8 cellular contexts compared by ENCODE assay signal in genomic region chr18:2846241-2846637, GRCh38. TPM values are rescaled to one million over a fixed set of nuclear protein-coding genes. Genes with fewer than 3 reads are reported as not detected.
DNase-seq lines count a peak whose midpoint lies in the region; ATAC-seq and TF ChIP-seq lines count a peak whose summit lies in the region.

No MANE protein-coding gene starts in this region.

- DNase-seq in AG04450 (ENCODE audit: low read depth, low spot score) (no peak), HCT116 (ENCODE audit: low read depth, low spot score) (no peak), iPS-NIHi7 (ENCODE audit: extremely low spot score) (peak; percentile 66), NAMALWA (ENCODE audit: low spot score) (no peak), GM19238 (ENCODE audit: insufficient read length, low spot score) (no peak), activated gamma-delta T cell (lab: John Stamatoyannopoulos, UW) (no peak)
- DNase-seq in activated naive CD8-positive, alpha-beta T cell treated with anti-CD3 and anti-CD28 coated beads, Interleukin-2, amount 50 U/mL, for 24 hours = peak; percentile 24

- BruUV-seq in HCT116 (replicated peaks; lab: Mats Ljungman, UMichigan) = no TSS peak

- H3K9ac ChIP-seq in HCT116 (ENCODE audit: low read length) (0 out of 2 replicates have a peak overlapping the region, but pooled peaks have one; percentile 3), stomach smooth muscle (ENCODE audit: low read length in 2 of 2) (peak overlapping the region in 1 of 2 donors; percentile 15)

- ATAC-seq in HCT116 = peak; percentile 38; the same call in 1 of the 2 replicates
- peak; percentile 4 for ATAC-seq in activated naive CD8-positive, alpha-beta T cell treated with anti-CD3 and anti-CD28 coated beads, Interleukin-2, amount 50 U/mL, for 24 hours

- CTCF ChIA-PET in AG04450 (lab: Charles Lee) (interaction anchor here (1.7 kb wide), 1 partner anchor 400 kb away, joined by 3 read pairs; no protein-coding TSS in a partner anchor), HCT116 (lab: Charles Lee) (no interaction called here)

- H3K4me1 ChIP-seq in HCT116 (ENCODE audit: control insufficient read depth in 1 of 2, insufficient read depth in 2 of 2, low read length in 2 of 2) = peaks cover 0 to 8% of the 10 kb centered on the region in 2 experiments; a peak in 1 of 4 replicates
- peaks cover 9% of the 10 kb centered on the region for H3K4me1 ChIP-seq in stomach smooth muscle (ENCODE audit: control insufficient read depth, insufficient read depth, low read length)

- peak overlapping the region; percentile 41 for H3K27ac Mint-ChIP-seq in activated naive CD8-positive, alpha-beta T cell treated with anti-CD3 and anti-CD28 coated beads, Interleukin-2, amount 50 U/mL, for 24 hours

- H3K79me2 ChIP-seq in HCT116 (ENCODE audit: insufficient read depth, low read length) = no peaks in the 10 kb centered on the region

- H3K36me3 ChIP-seq in HCT116 (ENCODE audit: control insufficient read depth in 1 of 2, insufficient read depth in 2 of 2, low read length in 2 of 2) = no peaks in the 10 kb centered on the region
- no peaks in the 10 kb centered on the region for H3K36me3 ChIP-seq in stomach smooth muscle (ENCODE audit: control insufficient read depth in 2 of 2, insufficient read depth in 2 of 2, low read length in 2 of 2)

- TF ChIP-seq POLR2A in HCT116 (IDR thresholded peaks at IDR 0.05; ENCODE audit: borderline replicate concordance, extremely low read depth, insufficient read depth, insufficient read length) = no peak

- intact Hi-C loops in HCT116 (cut with micrococcal nuclease) = no loop called here

- no peaks in the 10 kb centered on the region for H4K20me1 ChIP-seq in HCT116 (ENCODE audit: insufficient read depth)

- no peaks in the 10 kb centered on the region; the same call in 1 of the 2 replicates for H3K9me3 ChIP-seq in AG04450 (ENCODE audit: control insufficient read depth, insufficient read depth, low read length)
- no peaks in the 10 kb centered on the region for H3K9me3 ChIP-seq in HCT116 (ENCODE audit: control insufficient read depth in 1 of 2, insufficient read depth in 1 of 2, low read depth in 1 of 2, low read length in 2 of 2)
- no peaks in the 10 kb centered on the region for H3K9me3 ChIP-seq in stomach smooth muscle (ENCODE audit: control insufficient read depth in 2 of 2, low read length in 2 of 2)

- H3K4me3 ChIP-seq in AG04450 (ENCODE audit: low read depth, low read length) = peak overlapping the region; percentile 54
- peak overlapping the region; percentile 43 to 56 for H3K4me3 ChIP-seq in HCT116 (replicated peaks in 1 of 2; ENCODE audit: low read depth in 1 of 2, low read length in 2 of 2)
- H3K4me3 ChIP-seq in stomach smooth muscle (ENCODE audit: low read length in 2 of 2) = peak overlapping the region; percentile 53 to 70

- no peaks in the 10 kb centered on the region for H3K9me2 ChIP-seq in HCT116 (ENCODE audit: insufficient read depth)

- peak overlapping the region; percentile 77 for H3K4me2 ChIP-seq in HCT116 (ENCODE audit: low read length)

- POLR2A ChIA-PET in AG04450 (lab: Yijun Ruan, JAX) (no interaction called here), HCT116 (lab: Charles Lee) (no interaction called here)

- H3K27me3 ChIP-seq in AG04450 (ENCODE audit: control insufficient read depth, insufficient read depth, low read length) = peaks cover 66% of the 10 kb centered on the region
- H3K27me3 ChIP-seq in HCT116 (ENCODE audit: insufficient read depth, low read length) = no peaks in the 10 kb centered on the region
- peaks cover 14 to 29% of the 10 kb centered on the region in 2 donors for H3K27me3 ChIP-seq in stomach smooth muscle (ENCODE audit: control insufficient read depth in 1 of 2, insufficient read depth in 2 of 2, low read length in 2 of 2)

- TF ChIP-seq CTCF in AG04450 (IDR thresholded peaks at IDR 0.05; ENCODE audit: low read depth, low read length) (no peak), HCT116 (IDR thresholded peaks at IDR 0.05 in 2 of 3, conservative IDR thresholded peaks at IDR 0.05 in 1 of 3; ENCODE audit: borderline replicate concordance in 1 of 3, insufficient read depth in 1 of 3, low read depth in 2 of 3, low read length in 2 of 3) (no peak)

- H3K9me3 Mint-ChIP-seq in activated naive CD8-positive, alpha-beta T cell treated with anti-CD3 and anti-CD28 coated beads, Interleukin-2, amount 50 U/mL, for 24 hours = no peaks in the 10 kb centered on the region

- RAD21 ChIA-PET in HCT116 (lab: Charles Lee; ENCODE audit: low non-redundant PET in 1 of 2, low total read pairs in 2 of 2, uncharacterized antibody in 2 of 2, unreplicated experiment in 2 of 2) = no interaction called here

- peak overlapping the region; percentile 56 for H2AFZ ChIP-seq in HCT116 (ENCODE audit: low read depth, low read length, poor library complexity, severe bottlenecking)

- H3K4me3 Mint-ChIP-seq in activated naive CD8-positive, alpha-beta T cell treated with anti-CD3 and anti-CD28 coated beads, Interleukin-2, amount 50 U/mL, for 24 hours = peak overlapping the region; percentile 78

- peaks cover 3% of the 10 kb centered on the region for H3K36me3 Mint-ChIP-seq in activated naive CD8-positive, alpha-beta T cell treated with anti-CD3 and anti-CD28 coated beads, Interleukin-2, amount 50 U/mL, for 24 hours (ENCODE audit: low read depth)

- H3K4me1 Mint-ChIP-seq in activated naive CD8-positive, alpha-beta T cell treated with anti-CD3 and anti-CD28 coated beads, Interleukin-2, amount 50 U/mL, for 24 hours = peaks cover 39% of the 10 kb centered on the region

- peaks cover 50% of the 10 kb centered on the region for H3K27me3 Mint-ChIP-seq in activated naive CD8-positive, alpha-beta T cell treated with anti-CD3 and anti-CD28 coated beads, Interleukin-2, amount 50 U/mL, for 24 hours

- no peak for TF ChIP-seq RAD21 in HCT116 (IDR thresholded peaks at IDR 0.05; ENCODE audit: low read depth)

- no peak overlapping the region for H3K27ac ChIP-seq in AG04450 (ENCODE audit: low read depth, low read length)
- H3K27ac ChIP-seq in HCT116 (ENCODE audit: low read depth, low read length) = no peak overlapping the region; the same call in 1 of the 2 replicates
- H3K27ac ChIP-seq in stomach smooth muscle (ENCODE audit: low read length) = peak overlapping the region; percentile 31

TF ChIP-seq in HCT116, 20 proteins besides CTCF, POLR2A, EP300 and RAD21:
- TF ChIP-seq TCF7L2 (IDR thresholded peaks at IDR 0.05; ENCODE audit: borderline replicate concordance, extremely low read depth, insufficient read depth, insufficient read length) = no peak
- TF ChIP-seq JUND (IDR thresholded peaks at IDR 0.05) = no peak
- TF ChIP-seq CBX3 (IDR thresholded peaks at IDR 0.05; ENCODE audit: low read depth) = no peak
- no peak for TF ChIP-seq ZFX (IDR thresholded peaks at IDR 0.05)
- no peak for TF ChIP-seq POLR2AphosphoS5 (IDR thresholded peaks at IDR 0.05; ENCODE audit: low read depth, low read length)
- TF ChIP-seq ZBTB33 (IDR thresholded peaks at IDR 0.05; ENCODE audit: extremely low read depth, insufficient replicate concordance, low read length) = no peak
- TF ChIP-seq ZNF274 (IDR thresholded peaks at IDR 0.05; ENCODE audit: low read depth, low read length) = no peak
- TF ChIP-seq MAX (IDR thresholded peaks at IDR 0.05) = 0 out of 2 replicates have a peak, but pooled peaks have one; percentile 11

RNA-seq across cellular contexts. Expression of gene EMILIN2, which starts 0.6 kb away (rescaled TPM):
- polyA plus RNA-seq in AG04450 (2011; rRNA removed) = 1.2 and 1.4 TPM in 2 replicates
- polyA minus RNA-seq in AG04450 (2011; rRNA and poly(A)+ RNA removed) = 0.78 and 1.1 TPM in 2 replicates
- 23.4 TPM for total RNA-seq in HCT116 (2021; ENCODE audit: unreplicated experiment)
- polyA plus RNA-seq in HCT116 (2012) = 8.6 and 11.7 TPM in 2 replicates

Comparison
In these comparisons a context has a peak if more than half of its experiments do, and no peak if none do; other contexts are left out.
1. DNase-seq: peak in activated naive CD8-positive, alpha-beta T cell treated with anti-CD3 and anti-CD28 coated beads, Interleukin-2, amount 50 U/mL, for 24 hours (single experiment) and iPS-NIHi7 (single experiment); none in AG04450 (single experiment), HCT116 (single experiment), NAMALWA (single experiment), GM19238 (single experiment) and activated gamma-delta T cell (single experiment).
2. Peak in every context shown above with its lines, with median percentiles within 50 percentile points of each other: H3K4me3 ChIP-seq.